ENCODE assay signal across 8 cellular contexts in genomic region chr2:74199275-74199701, GRCh38. TPM values are rescaled to one million over a fixed set of nuclear protein-coding genes. Genes with fewer than 3 reads are reported as not detected.
DNase-seq lines count a peak whose midpoint lies in the region; ATAC-seq and TF ChIP-seq lines count a peak whose summit lies in the region.

No MANE protein-coding gene starts in this region.

- H3K4me3 Mint-ChIP-seq in dendritic cell treated with granulocyte-macrophage colony-stimulating factor and Interleukin-4, amounts not matched to agents 40 ng/mL and 50 ng/mL, for 4 days = peak overlapping the region; percentile 95
- H3K4me3 Mint-ChIP-seq in natural killer cell treated with Interleukin-12 subunit alpha and Interleukin-12 subunit beta and Interleukin-15 and Interleukin-18, amount 100 ng/mL, for 72 hours = peak overlapping the region; percentile 99

- no peak for DNase-seq in natural killer cell treated with Interleukin-12 subunit alpha and Interleukin-12 subunit beta and Interleukin-15 and Interleukin-18, amount 100 ng/mL, for 72 hours (ENCODE audit: low spot score)
- DNase-seq in NCI-H2081 (lab: John Stamatoyannopoulos, UW) = no peak
- no peak for DNase-seq in NCI-H524 (lab: John Stamatoyannopoulos, UW)
- no peak for DNase-seq in SHP77 treated with DMSO at 0.1 percent for 48 hours (lab: John Stamatoyannopoulos, UW)
- DNase-seq in NCI-H1436 (lab: John Stamatoyannopoulos, UW) = no peak

- H3K4me1 ChIP-seq in BLaER1 treated with 17β-estradiol and CSF1 and Interleukin-3, amounts not matched to agents 10 nM and 100 nM = peaks cover 28 to 57% (median 44%) of the 10 kb centered on the region in 10 experiments
- peaks cover 49% of the 10 kb centered on the region for H3K4me1 ChIP-seq in Loucy (ENCODE audit: insufficient read depth, low read length, poor library complexity, severe bottlenecking)

- peaks cover 50 to 53% (median 53%) of the 10 kb centered on the region in 11 experiments for H4K20me1 ChIP-seq in BLaER1 treated with 17β-estradiol and CSF1 and Interleukin-3, amounts not matched to agents 10 nM and 100 nM
- H4K20me1 ChIP-seq in Loucy (ENCODE audit: insufficient read depth, low read length, poor library complexity, severe bottlenecking) = peaks cover 48% of the 10 kb centered on the region

- no peak for TF ChIP-seq CTCF in Loucy (conservative IDR thresholded peaks at IDR 0.05; ENCODE audit: low read length)

- no peaks in the 10 kb centered on the region for H3F3A ChIP-seq in Loucy (ENCODE audit: low read depth)

- H3K4me1 Mint-ChIP-seq in dendritic cell treated with granulocyte-macrophage colony-stimulating factor and Interleukin-4, amounts not matched to agents 40 ng/mL and 50 ng/mL, for 4 days (ENCODE audit: low read depth) = peaks cover 50% of the 10 kb centered on the region
- H3K4me1 Mint-ChIP-seq in natural killer cell treated with Interleukin-12 subunit alpha and Interleukin-12 subunit beta and Interleukin-15 and Interleukin-18, amount 100 ng/mL, for 72 hours (ENCODE audit: low read depth in 2 of 2) = peaks cover 49% of the 10 kb centered on the region in 2 donors

- no peaks in the 10 kb centered on the region for H3K9me3 Mint-ChIP-seq in dendritic cell treated with granulocyte-macrophage colony-stimulating factor and Interleukin-4, amounts not matched to agents 40 ng/mL and 50 ng/mL, for 4 days
- no peaks in the 10 kb centered on the region for H3K9me3 Mint-ChIP-seq in natural killer cell treated with Interleukin-12 subunit alpha and Interleukin-12 subunit beta and Interleukin-15 and Interleukin-18, amount 100 ng/mL, for 72 hours

- no peaks in the 10 kb centered on the region for H3K9me2 ChIP-seq in Loucy (replicated peaks; ENCODE audit: low read depth, low read length)

- peak overlapping the region; percentile 74 to 92 (median 80) for H3K4me3 ChIP-seq in BLaER1 treated with 17β-estradiol and CSF1 and Interleukin-3, amounts not matched to agents 10 nM and 100 nM
- H3K4me3 ChIP-seq in Loucy (ENCODE audit: low read length, poor library complexity, severe bottlenecking) = peak overlapping the region; percentile 90

- peak overlapping the region; percentile 93 to 99 (median 97) for H3K9ac ChIP-seq in BLaER1 treated with 17β-estradiol and CSF1 and Interleukin-3, amounts not matched to agents 10 nM and 100 nM
- H3K9ac ChIP-seq in Loucy (ENCODE audit: low read depth, low read length, poor library complexity, severe bottlenecking) = peak overlapping the region; percentile 99

- peak overlapping the region; percentile 87 to 99 (median 98) for H3K27ac ChIP-seq in BLaER1 treated with 17β-estradiol and CSF1 and Interleukin-3, amounts not matched to agents 10 nM and 100 nM

- intact Hi-C loops in dendritic cell treated with granulocyte-macrophage colony-stimulating factor and Interleukin-4, amounts not matched to agents 40 ng/mL and 50 ng/mL, for 4 days (cut with micrococcal nuclease) = no loop called here

- H3K27ac Mint-ChIP-seq in dendritic cell treated with granulocyte-macrophage colony-stimulating factor and Interleukin-4, amounts not matched to agents 40 ng/mL and 50 ng/mL, for 4 days = peak overlapping the region; percentile 92
- H3K27ac Mint-ChIP-seq in natural killer cell treated with Interleukin-12 subunit alpha and Interleukin-12 subunit beta and Interleukin-15 and Interleukin-18, amount 100 ng/mL, for 72 hours = peak overlapping the region; percentile 98 to 100

- peaks cover 57% of the 10 kb centered on the region for H3K36me3 Mint-ChIP-seq in dendritic cell treated with granulocyte-macrophage colony-stimulating factor and Interleukin-4, amounts not matched to agents 40 ng/mL and 50 ng/mL, for 4 days (ENCODE audit: low read depth)
- peaks cover 35% of the 10 kb centered on the region for H3K36me3 Mint-ChIP-seq in natural killer cell treated with Interleukin-12 subunit alpha and Interleukin-12 subunit beta and Interleukin-15 and Interleukin-18, amount 100 ng/mL, for 72 hours

- H3K27me3 Mint-ChIP-seq in dendritic cell treated with granulocyte-macrophage colony-stimulating factor and Interleukin-4, amounts not matched to agents 40 ng/mL and 50 ng/mL, for 4 days = no peaks in the 10 kb centered on the region
- H3K27me3 Mint-ChIP-seq in natural killer cell treated with Interleukin-12 subunit alpha and Interleukin-12 subunit beta and Interleukin-15 and Interleukin-18, amount 100 ng/mL, for 72 hours = no peaks in the 10 kb centered on the region

- H3K79me2 ChIP-seq in Loucy (ENCODE audit: insufficient read depth, low read length) = peaks cover 53% of the 10 kb centered on the region

- H3K27me3 ChIP-seq in BLaER1 treated with 17β-estradiol and CSF1 and Interleukin-3, amounts not matched to agents 10 nM and 100 nM = no peaks in the 10 kb centered on the region
- H3K27me3 ChIP-seq in Loucy (ENCODE audit: insufficient read depth, low read length, poor library complexity, severe bottlenecking) = no peaks in the 10 kb centered on the region

- H2AFZ ChIP-seq in Loucy (ENCODE audit: low read length) = no peak overlapping the region

- H3K9me3 ChIP-seq in BLaER1 treated with 17β-estradiol and CSF1 and Interleukin-3, amounts not matched to agents 10 nM and 100 nM (replicated peaks in 1 of 11) = no peaks in the 10 kb centered on the region
- H3K9me3 ChIP-seq in Loucy (ENCODE audit: insufficient read depth, low read depth, low read length) = no peaks in the 10 kb centered on the region

- H3K36me3 ChIP-seq in BLaER1 treated with 17β-estradiol and CSF1 and Interleukin-3, amounts not matched to agents 10 nM and 100 nM = peaks cover 22 to 42% (median 33%) of the 10 kb centered on the region in 11 experiments
- no peaks in the 10 kb centered on the region for H3K36me3 ChIP-seq in Loucy (ENCODE audit: insufficient read depth, low read length)

- no peak for ATAC-seq in natural killer cell treated with Interleukin-12 subunit alpha and Interleukin-12 subunit beta and Interleukin-15 and Interleukin-18, amount 100 ng/mL, for 72 hours

- peak overlapping the region; percentile 84 to 98 (median 93) for H3K4me2 ChIP-seq in BLaER1 treated with 17β-estradiol and CSF1 and Interleukin-3, amounts not matched to agents 10 nM and 100 nM
- peak overlapping the region; percentile 94 for H3K4me2 ChIP-seq in Loucy (ENCODE audit: low read depth, low read length, poor library complexity, severe bottlenecking)

RNA-seq across cellular contexts. Expression of gene MTHFD2, which starts 0.9 kb away (rescaled TPM):
- total RNA-seq in natural killer cell treated with Interleukin-12 subunit alpha and Interleukin-12 subunit beta and Interleukin-15 and Interleukin-18, amount 100 ng/mL, for 72 hours = 100 to 1,000 TPM; 384 to 480 TPM

RNA-seq across cellular contexts. Expression of gene MOB1A, which starts 20.6 kb away (rescaled TPM):
- 100 to 1,000 TPM; 167 to 228 TPM for total RNA-seq in natural killer cell treated with Interleukin-12 subunit alpha and Interleukin-12 subunit beta and Interleukin-15 and Interleukin-18, amount 100 ng/mL, for 72 hours

RNA-seq across cellular contexts. Expression of gene BOLA3, which starts 51.6 kb away (rescaled TPM):
- total RNA-seq in natural killer cell treated with Interleukin-12 subunit alpha and Interleukin-12 subunit beta and Interleukin-15 and Interleukin-18, amount 100 ng/mL, for 72 hours = 10 to 100 TPM; 68.0 to 72.5 TPM
